1 cellular context compared by ENCODE assay signal in genomic region chr11:69674886-69675714, GRCh38.
TF ChIP-seq lines count a peak whose summit lies in the region.

Gene LTO1, minus strand, starts transcription at chr11:69675353. Its CDS starts 114 bp downstream, at chr11:69675239.

TF ChIP-seq in HepG2, 621 proteins besides CTCF, POLR2A, EP300 and RAD21 (continued from another document and continues in another):
- TF ChIP-seq ZBTB7A (CRISPR knock-in tag; IDR thresholded peaks at IDR 0.05), result 0 out of 2 replicates have a peak, but pooled peaks have one; percentile 61
- TF ChIP-seq FUBP1 (CRISPR knock-in tag; IDR thresholded peaks at IDR 0.05; ENCODE audit: borderline replicate concordance), result no peak
- no peak for TF ChIP-seq ZNF672 (CRISPR knock-in tag; IDR thresholded peaks at IDR 0.05)
- TF ChIP-seq ZNF704 (CRISPR knock-in tag; IDR thresholded peaks at IDR 0.05; ENCODE audit: borderline replicate concordance), result peak; percentile 58; the same call in 1 of the 2 replicates
- TF ChIP-seq ZNF3 (CRISPR knock-in tag; IDR thresholded peaks at IDR 0.05), result no peak
- TF ChIP-seq ZNF773 (CRISPR knock-in tag; IDR thresholded peaks at IDR 0.05; ENCODE audit: borderline replicate concordance), result no peak
- peak; percentile 85 for TF ChIP-seq MXD4 (CRISPR knock-in tag; IDR thresholded peaks at IDR 0.05)
- TF ChIP-seq RELA (CRISPR knock-in tag; IDR thresholded peaks at IDR 0.05), result no peak
- TF ChIP-seq RARG (CRISPR knock-in tag; IDR thresholded peaks at IDR 0.05; ENCODE audit: low read depth), result no peak
- no peak for TF ChIP-seq AKAP8 (CRISPR knock-in tag; IDR thresholded peaks at IDR 0.05)
- no peak; the same call in none of the 2 replicates for TF ChIP-seq SMAD3 (CRISPR knock-in tag; IDR thresholded peaks at IDR 0.05)
- TF ChIP-seq RBM39 (IDR thresholded peaks at IDR 0.05; ENCODE audit: low read depth, low read length, poor library complexity, severe bottlenecking), result no peak
- no peak for TF ChIP-seq ZKSCAN1 (IDR thresholded peaks at IDR 0.05; ENCODE audit: low read length)
- peak; percentile 14; the same call in 1 of the 2 replicates for TF ChIP-seq ZNF639 (CRISPR knock-in tag; conservative IDR thresholded peaks at IDR 0.05)
- TF ChIP-seq ZNF629 (CRISPR knock-in tag; conservative IDR thresholded peaks at IDR 0.05), result no peak
- no peak for TF ChIP-seq E2F5 (CRISPR knock-in tag; conservative IDR thresholded peaks at IDR 0.05)
- no peak for TF ChIP-seq ZNF251 (CRISPR knock-in tag; IDR thresholded peaks at IDR 0.05)
- no peak for TF ChIP-seq ZNF484 (CRISPR knock-in tag; IDR thresholded peaks at IDR 0.05; ENCODE audit: borderline replicate concordance, low read depth)
- TF ChIP-seq THAP7 (CRISPR knock-in tag; IDR thresholded peaks at IDR 0.05), result peak; percentile 96
- TF ChIP-seq ZNF562 (CRISPR knock-in tag; IDR thresholded peaks at IDR 0.05; ENCODE audit: borderline replicate concordance), result no peak
- no peak for TF ChIP-seq HNF1A (IDR thresholded peaks at IDR 0.05; ENCODE audit: low read depth)
- TF ChIP-seq HNF1A (CRISPR knock-in tag; IDR thresholded peaks at IDR 0.05; ENCODE audit: borderline replicate concordance), result peak; percentile 80; the same call in 1 of the 2 replicates
- peak; percentile 92 for TF ChIP-seq ZNF776 (CRISPR knock-in tag; IDR thresholded peaks at IDR 0.05)
- TF ChIP-seq ZNF839 (CRISPR knock-in tag; IDR thresholded peaks at IDR 0.05; ENCODE audit: borderline replicate concordance), result no peak
- peak; percentile 80; the same call in 1 of the 2 replicates for TF ChIP-seq ZNF607 (CRISPR knock-in tag; IDR thresholded peaks at IDR 0.05; ENCODE audit: borderline replicate concordance)
- no peak for TF ChIP-seq EZH2 (conservative IDR thresholded peaks at IDR 0.05; ENCODE audit: low read depth, low read length)
- no peak; the same call in 1 of the 2 replicates for TF ChIP-seq SIN3B (IDR thresholded peaks at IDR 0.05; ENCODE audit: low read length)
- TF ChIP-seq ZBTB37 (CRISPR knock-in tag; IDR thresholded peaks at IDR 0.05), result no peak
- TF ChIP-seq ARHGAP35 (CRISPR knock-in tag; IDR thresholded peaks at IDR 0.05; ENCODE audit: borderline replicate concordance), result 0 out of 2 replicates have a peak, but pooled peaks have one; percentile 28
- no peak for TF ChIP-seq ZNF468 (CRISPR knock-in tag; IDR thresholded peaks at IDR 0.05)
- no peak for TF ChIP-seq CENPT (CRISPR knock-in tag; IDR thresholded peaks at IDR 0.05; ENCODE audit: low read depth)
- TF ChIP-seq ZNF280B (CRISPR knock-in tag; IDR thresholded peaks at IDR 0.05; ENCODE audit: borderline replicate concordance), result no peak
- TF ChIP-seq ZNF292 (CRISPR knock-in tag; IDR thresholded peaks at IDR 0.05; ENCODE audit: borderline replicate concordance, low read depth), result peak; percentile 55
- TF ChIP-seq MEIS1 (CRISPR knock-in tag; IDR thresholded peaks at IDR 0.05; ENCODE audit: borderline replicate concordance), result 0 out of 2 replicates have a peak, but pooled peaks have one; percentile 23
- peak; percentile 73; the same call in 1 of the 2 replicates for TF ChIP-seq ZNF761 (CRISPR knock-in tag; conservative IDR thresholded peaks at IDR 0.05)
- no peak; a peak in 1 of 4 replicates for TF ChIP-seq REST (IDR thresholded peaks at IDR 0.05; ENCODE audit: borderline replicate concordance in 1 of 2, low read depth in 1 of 2, low read length in 2 of 2)
- 0 out of 2 replicates have a peak, but pooled peaks have one; percentile 26 for TF ChIP-seq ZNF768 (CRISPR knock-in tag; IDR thresholded peaks at IDR 0.05)
- no peak for TF ChIP-seq CEBPB (IDR thresholded peaks at IDR 0.05; ENCODE audit: borderline replicate concordance, low read depth, low read length)
- peak; percentile 91 for TF ChIP-seq KMT2A (CRISPR knock-in tag; IDR thresholded peaks at IDR 0.05)
- no peak for TF ChIP-seq HOXA9 (CRISPR knock-in tag; IDR thresholded peaks at IDR 0.05; ENCODE audit: borderline replicate concordance)
- no peak for TF ChIP-seq ZNF780A (CRISPR knock-in tag; IDR thresholded peaks at IDR 0.05)
- TF ChIP-seq ZNF556 (CRISPR knock-in tag; IDR thresholded peaks at IDR 0.05; ENCODE audit: borderline replicate concordance), result peak; percentile 86
- TF ChIP-seq ISL2 (CRISPR knock-in tag; IDR thresholded peaks at IDR 0.05), result 0 out of 2 replicates have a peak, but pooled peaks have one; percentile 20
- 0 out of 2 replicates have a peak, but pooled peaks have one; percentile 86 for TF ChIP-seq MYNN (CRISPR knock-in tag; IDR thresholded peaks at IDR 0.05; ENCODE audit: low read depth)
- no peak for TF ChIP-seq RFX1 (IDR thresholded peaks at IDR 0.05)
- peak; percentile 67; the same call in 1 of the 2 replicates for TF ChIP-seq MXD3 (CRISPR knock-in tag; IDR thresholded peaks at IDR 0.05)
